ENCODE assay signal across 1 cellular context in genomic region chr3:48596676-48597407, GRCh38.
TF ChIP-seq lines count a peak whose summit lies in the region.

No MANE protein-coding gene starts in this region.

TF ChIP-seq in H1, 55 proteins besides CTCF, POLR2A, EP300 and RAD21:
- TF ChIP-seq, protein P1, sequence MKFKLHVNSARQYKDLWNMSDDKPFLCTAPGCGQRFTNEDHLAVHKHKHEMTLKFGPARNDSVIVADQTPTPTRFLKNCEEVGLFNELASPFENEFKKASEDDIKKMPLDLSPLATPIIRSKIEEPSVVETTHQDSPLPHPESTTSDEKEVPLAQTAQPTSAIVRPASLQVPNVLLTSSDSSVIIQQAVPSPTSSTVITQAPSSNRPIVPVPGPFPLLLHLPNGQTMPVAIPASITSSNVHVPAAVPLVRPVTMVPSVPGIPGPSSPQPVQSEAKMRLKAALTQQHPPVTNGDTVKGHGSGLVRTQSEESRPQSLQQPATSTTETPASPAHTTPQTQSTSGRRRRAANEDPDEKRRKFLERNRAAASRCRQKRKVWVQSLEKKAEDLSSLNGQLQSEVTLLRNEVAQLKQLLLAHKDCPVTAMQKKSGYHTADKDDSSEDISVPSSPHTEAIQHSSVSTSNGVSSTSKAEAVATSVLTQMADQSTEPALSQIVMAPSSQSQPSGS (IDR thresholded peaks at IDR 0.05; ENCODE audit: low read length), result 0 out of 2 replicates have a peak, but pooled peaks have one; percentile 21
- TF ChIP-seq NANOG (IDR thresholded peaks at IDR 0.05; ENCODE audit: insufficient read depth, low read depth, low read length, poor library complexity, severe bottlenecking), result no peak
TF ChIP-seq in H1: peak in this region for 1.
